Comparison of ENCODE assay signal across 18 cellular contexts in genomic region chr2:120590841-120591240, GRCh38.
"Had no signal": no experiment of that assay in that cellular context is flagged by ENCODE, and none has a peak within 500 bp of the region (broad histone marks: within the 10 kb centered on the region; RNA-seq: fewer than 3 reads in every experiment).

No MANE protein-coding gene starts in this region.

- H3K9me3 Mint-ChIP-seq: activated CD4-positive, alpha-beta T cell treated with anti-CD3 and anti-CD28 coated beads, Interleukin-2, amount 10 ng/mL, durations not matched to agents 7 days and 5 days; activated naive CD4-positive, alpha-beta T cell treated with anti-CD3 and anti-CD28 coated beads, Interleukin-2, amount 10 ng/mL, durations not matched to agents 7 days and 5 days; activated naive CD8-positive, alpha-beta T cell treated with anti-CD3 and anti-CD28 coated beads, Interleukin-2, amount 50 U/mL, for 24 hours; activated T-cell treated with anti-CD3 and anti-CD28 coated beads, Interleukin-2, amount 50 U/mL, for 24 hours; nephron; T-helper 1 cell treated with Interleukin-12 subunit alpha and Interleukin-12 subunit beta and Interleukin-4 antibody, amounts not matched to agents 30 μg/mL and 1 μg/mL, for 36 hours had no signal

- H3K27ac ChIP-seq: breast epithelium, coronary artery, esophagus muscularis mucosa, lower lobe of right lung, transverse colon, uterus had no signal

- H3K36me3 ChIP-seq: breast epithelium, esophagus muscularis mucosa, lower lobe of right lung, transverse colon, uterus had no signal

- H3K4me3 ChIP-seq: breast epithelium, coronary artery, esophagus muscularis mucosa, lower lobe of right lung, transverse colon, uterus had no signal

- H3K27ac Mint-ChIP-seq: activated CD4-positive, alpha-beta T cell treated with anti-CD3 and anti-CD28 coated beads, Interleukin-2, amount 10 ng/mL, durations not matched to agents 7 days and 5 days; activated CD8-positive, alpha-beta T cell treated with anti-CD3 and anti-CD28 coated beads, Interleukin-2, amount 10 ng/mL, durations not matched to agents 7 days and 5 days; activated naive CD4-positive, alpha-beta T cell treated with anti-CD3 and anti-CD28 coated beads, Interleukin-2, amount 10 ng/mL, durations not matched to agents 7 days and 5 days; activated naive CD8-positive, alpha-beta T cell treated with anti-CD3 and anti-CD28 coated beads, Interleukin-2, amount 50 U/mL, for 24 hours; activated T-cell treated with anti-CD3 and anti-CD28 coated beads, Interleukin-2, amount 50 U/mL, for 24 hours; nephron; T-helper 1 cell treated with Interleukin-12 subunit alpha and Interleukin-12 subunit beta and Interleukin-4 antibody, amounts not matched to agents 30 μg/mL and 1 μg/mL, for 36 hours had no signal

- H3K36me3 Mint-ChIP-seq: activated naive CD4-positive, alpha-beta T cell treated with anti-CD3 and anti-CD28 coated beads, Interleukin-2, amount 10 ng/mL, durations not matched to agents 7 days and 5 days had no signal

- H3K4me1 ChIP-seq: breast epithelium, uterus had no signal

- H3K27me3 ChIP-seq: breast epithelium had no signal

- ATAC-seq: activated CD4-positive, CD25-positive, alpha-beta regulatory T cell treated with anti-CD3 and anti-CD28 coated beads, Interleukin-2, amount 50 U/mL, for 24 hours; activated CD8-positive, alpha-beta T cell treated with anti-CD3 and anti-CD28 coated beads, Interleukin-2, amount 10 ng/mL, durations not matched to agents 7 days and 5 days; activated naive CD8-positive, alpha-beta T cell treated with anti-CD3 and anti-CD28 coated beads, Interleukin-2, amount 50 U/mL, for 24 hours; left colon; stimulated activated naive CD8-positive, alpha-beta T cell treated with anti-CD3 and anti-CD28 coated beads, Interleukin-15, Interleukin-2, amounts not matched to agents 100 U/mL and 50 U/mL, for 24 hours had no signal

- DNase-seq: activated CD4-positive, alpha-beta T cell treated with anti-CD3 and anti-CD28 coated beads, Interleukin-2, amount 10 ng/mL, durations not matched to agents 7 days and 5 days; activated CD8-positive, alpha-beta T cell treated with anti-CD3 and anti-CD28 coated beads, Interleukin-2, amount 10 ng/mL, durations not matched to agents 7 days and 5 days; activated naive CD4-positive, alpha-beta T cell treated with anti-CD3 and anti-CD28 coated beads, Interleukin-2, amount 10 ng/mL, durations not matched to agents 7 days and 5 days; activated naive CD8-positive, alpha-beta T cell treated with anti-CD3 and anti-CD28 coated beads, Interleukin-2, amount 50 U/mL, for 24 hours; activated T-cell treated with anti-CD3 and anti-CD28 coated beads, Interleukin-2, amount 50 U/mL, for 24 hours; anterior cingulate cortex; left colon; lower lobe of right lung; stimulated activated CD4-positive, alpha-beta T cell treated with anti-CD3 and anti-CD28 coated beads, Interleukin-2, amount 100 ng/mL, for 24 hours; stimulated activated naive CD8-positive, alpha-beta T cell treated with anti-CD3 and anti-CD28 coated beads, Interleukin-15, Interleukin-2, amounts not matched to agents 100 U/mL and 50 U/mL, for 24 hours; transverse colon; uterus had no signal

- H3K9me3 ChIP-seq: breast epithelium, esophagus muscularis mucosa, lower lobe of right lung, transverse colon, uterus had no signal

- H3K4me3 Mint-ChIP-seq: activated CD4-positive, alpha-beta T cell treated with anti-CD3 and anti-CD28 coated beads, Interleukin-2, amount 10 ng/mL, durations not matched to agents 7 days and 5 days; activated CD8-positive, alpha-beta T cell treated with anti-CD3 and anti-CD28 coated beads, Interleukin-2, amount 10 ng/mL, durations not matched to agents 7 days and 5 days; activated naive CD4-positive, alpha-beta T cell treated with anti-CD3 and anti-CD28 coated beads, Interleukin-2, amount 10 ng/mL, durations not matched to agents 7 days and 5 days; activated naive CD8-positive, alpha-beta T cell treated with anti-CD3 and anti-CD28 coated beads, Interleukin-2, amount 50 U/mL, for 24 hours; activated T-cell treated with anti-CD3 and anti-CD28 coated beads, Interleukin-2, amount 50 U/mL, for 24 hours; nephron; T-helper 1 cell treated with Interleukin-12 subunit alpha and Interleukin-12 subunit beta and Interleukin-4 antibody, amounts not matched to agents 30 μg/mL and 1 μg/mL, for 36 hours had no signal
